In the genomic region with DNA sequence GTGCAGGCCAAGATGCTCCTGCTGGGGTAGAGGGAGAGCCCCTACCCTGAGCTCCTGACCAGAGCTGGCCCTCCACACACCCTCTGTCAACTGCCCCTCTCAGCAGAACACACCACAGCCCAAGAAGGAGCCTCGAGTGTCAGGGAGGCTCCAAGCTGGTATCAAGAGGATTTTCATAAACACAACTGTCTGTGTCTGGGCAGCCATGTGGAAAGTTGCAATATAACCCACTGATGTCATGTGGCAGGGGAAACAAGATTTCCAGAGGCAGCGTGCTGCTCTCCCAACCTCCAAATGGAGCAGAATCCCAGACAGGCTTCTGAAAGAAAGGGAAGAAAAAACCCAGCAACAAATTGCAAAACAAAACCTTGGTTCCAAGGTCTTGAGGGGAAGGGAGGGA, we compare ENCODE assay signal across 1 cellular context.
TF ChIP-seq lines count a peak whose summit lies in the region.

No MANE protein-coding gene starts in this region.

TF ChIP-seq in SK-N-SH treated with all-trans-retinoic acid at 6 μM for 48 hours, 23 proteins besides CTCF, POLR2A, EP300 and RAD21 (continued from another document):
- TF ChIP-seq, protein P1, sequence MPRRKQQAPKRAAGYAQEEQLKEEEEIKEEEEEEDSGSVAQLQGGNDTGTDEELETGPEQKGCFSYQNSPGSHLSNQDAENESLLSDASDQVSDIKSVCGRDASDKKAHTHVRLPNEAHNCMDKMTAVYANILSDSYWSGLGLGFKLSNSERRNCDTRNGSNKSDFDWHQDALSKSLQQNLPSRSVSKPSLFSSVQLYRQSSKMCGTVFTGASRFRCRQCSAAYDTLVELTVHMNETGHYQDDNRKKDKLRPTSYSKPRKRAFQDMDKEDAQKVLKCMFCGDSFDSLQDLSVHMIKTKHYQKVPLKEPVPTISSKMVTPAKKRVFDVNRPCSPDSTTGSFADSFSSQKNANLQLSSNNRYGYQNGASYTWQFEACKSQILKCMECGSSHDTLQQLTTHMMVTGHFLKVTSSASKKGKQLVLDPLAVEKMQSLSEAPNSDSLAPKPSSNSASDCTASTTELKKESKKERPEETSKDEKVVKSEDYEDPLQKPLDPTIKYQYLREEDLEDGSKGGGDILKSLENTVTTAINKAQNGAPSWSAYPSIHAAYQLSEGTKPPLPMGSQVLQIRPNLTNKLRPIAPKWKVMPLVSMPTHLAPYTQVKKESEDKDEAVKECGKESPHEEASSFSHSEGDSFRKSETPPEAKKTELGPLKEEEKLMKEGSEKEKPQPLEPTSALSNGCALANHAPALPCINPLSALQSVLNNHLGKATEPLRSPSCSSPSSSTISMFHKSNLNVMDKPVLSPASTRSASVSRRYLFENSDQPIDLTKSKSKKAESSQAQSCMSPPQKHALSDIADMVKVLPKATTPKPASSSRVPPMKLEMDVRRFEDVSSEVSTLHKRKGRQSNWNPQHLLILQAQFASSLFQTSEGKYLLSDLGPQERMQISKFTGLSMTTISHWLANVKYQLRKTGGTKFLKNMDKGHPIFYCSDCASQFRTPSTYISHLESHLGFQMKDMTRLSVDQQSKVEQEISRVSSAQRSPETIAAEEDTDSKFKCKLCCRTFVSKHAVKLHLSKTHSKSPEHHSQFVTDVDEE (CRISPR knock-in tag; IDR thresholded peaks at IDR 0.05): no peak
- no peak for TF ChIP-seq OSR1 (CRISPR knock-in tag; IDR thresholded peaks at IDR 0.05)
- TF ChIP-seq ZFP3 (CRISPR knock-in tag; IDR thresholded peaks at IDR 0.05): no peak
- no peak for TF ChIP-seq ZNF565 (CRISPR knock-in tag; conservative IDR thresholded peaks at IDR 0.05; ENCODE audit: low read depth)
